8 cellular contexts compared by ENCODE assay signal in genomic region chr10:49300140-49300974, GRCh38. TPM values are rescaled to one million over a fixed set of nuclear protein-coding genes. Genes with fewer than 3 reads are reported as not detected.
DNase-seq lines count a peak whose midpoint lies in the region; ATAC-seq, FAIRE-seq and TF ChIP-seq lines count a peak whose summit lies in the region.
"Had no signal": no experiment of that assay in that cellular context is flagged by ENCODE, and none has a peak within 500 bp of the region (broad histone marks: within the 10 kb centered on the region; RNA-seq: fewer than 3 reads in every experiment).

No MANE protein-coding gene starts in this region.

- no peak overlapping the region for H3K27ac ChIP-seq in GM12878 (ENCODE audit: control insufficient read depth, insufficient read depth)
- peak overlapping the region; percentile 99 for H3K27ac ChIP-seq in skeletal muscle tissue (ENCODE audit: low read depth, low read length)
- H3K27ac ChIP-seq in esophagus squamous epithelium = no peak overlapping the region
- no peak overlapping the region for H3K27ac ChIP-seq in ovary

- H3K27ac Mint-ChIP-seq in Calu3 (ENCODE audit: unreplicated experiment) = no peak overlapping the region

- ATAC-seq in GM19467 (IDR thresholded peaks at IDR 0.05; ENCODE audit: unreplicated experiment) (peak; percentile 52), HG03139 (IDR thresholded peaks at IDR 0.05; ENCODE audit: unreplicated experiment) (peak; percentile 62), GM12878 (peak; percentile 81)

- TF ChIP-seq POLR2A in GM12878 (IDR thresholded peaks at IDR 0.05; ENCODE audit: low read depth, low read length) (no peak), esophagus squamous epithelium (IDR thresholded peaks at IDR 0.05) (no peak), ovary (IDR thresholded peaks at IDR 0.05) (no peak)

- intact Hi-C loops in GM12878 (cut with micrococcal nuclease; ENCODE audit: unreplicated experiment) (loop anchor here (5.0 to 10.0 kb wide), 2 partner anchors 62 to 214 kb away; no protein-coding TSS in a partner anchor), esophagus squamous epithelium (cut with DNase I) (no loop called here), Calu3 (cut with micrococcal nuclease; ENCODE audit: unreplicated experiment) (no loop called here), ovary (cut with DNase I) (no loop called here)

- H3K4me3 ChIP-seq in GM12878 = no peak overlapping the region
- peak overlapping the region; percentile 90 to 97 (median 95) for H3K4me3 ChIP-seq in skeletal muscle tissue (ENCODE audit: low read length in 3 of 3)
- no peak overlapping the region for H3K4me3 ChIP-seq in esophagus squamous epithelium
- no peak overlapping the region for H3K4me3 ChIP-seq in ovary

- TF ChIP-seq CTCF in GM12878 (IDR thresholded peaks at IDR 0.05 in 2 of 3, conservative IDR thresholded peaks at IDR 0.05 in 1 of 3; ENCODE audit: control insufficient read depth in 2 of 3, extremely low read depth in 1 of 3, insufficient read depth in 1 of 3, low read depth in 3 of 3, low read length in 3 of 3) = no peak
- TF ChIP-seq CTCF in esophagus squamous epithelium (IDR thresholded peaks at IDR 0.05) = no peak
- no peak for TF ChIP-seq CTCF in Calu3 (IDR thresholded peaks at IDR 0.05; ENCODE audit: unreplicated experiment)
- no peak for TF ChIP-seq CTCF in ovary (IDR thresholded peaks at IDR 0.05)

- H3K4me3 Mint-ChIP-seq in Calu3 (ENCODE audit: low read depth, unreplicated experiment) = no peak overlapping the region

- CTCF ChIA-PET in GM12878 (lab: Yijun Ruan, JAX) = no interaction called here
- CTCF ChIA-PET in Calu3 (lab: Charles Lee) = no interaction called here

- RAD21 ChIA-PET in GM12878 (lab: Charles Lee; ENCODE audit: unreplicated experiment) = no interaction called here

- 18% methylated on average over 6 of the region's 6 CpGs for WGBS in GM12878 (ENCODE audit: insufficient coverage, insufficient replicate concordance, low lambda C conversion rate, missing lambda C conversion rate)
- WGBS in esophagus squamous epithelium, 2 donors = 57 to 72% methylated on average over 5 to 6 of the region's 6 CpGs
- 75 to 79% (median 78%) methylated on average over 6 of the region's 6 CpGs for WGBS in ovary, 3 donors

- in situ Hi-C loops in GM12878 (cut with MboI) = no loop called here

- H3K36me3 ChIP-seq in GM12878 (ENCODE audit: control insufficient read depth in 2 of 2, insufficient read depth in 2 of 2, low read length in 1 of 2) (no peaks in the 10 kb centered on the region), skeletal muscle tissue (ENCODE audit: control insufficient read depth in 3 of 3, insufficient read depth in 3 of 3, low read length in 3 of 3) (peaks cover 14 to 51% (median 20%) of the 10 kb centered on the region in 3 donors), esophagus squamous epithelium (no peaks in the 10 kb centered on the region), ovary (no peaks in the 10 kb centered on the region)

- H3K27me3 Mint-ChIP-seq in Calu3 (ENCODE audit: unreplicated experiment) = peaks cover 93% of the 10 kb centered on the region

- SMC1A ChIA-PET in GM12878 (lab: Charles Lee; ENCODE audit: uncharacterized antibody, unreplicated experiment) = no interaction called here

- H2AFZ ChIP-seq in GM12878 (ENCODE audit: control insufficient read depth, low read depth, low read length) = no peak overlapping the region

- H3K9me3 ChIP-seq in GM12878 (replicated peaks; ENCODE audit: control insufficient read depth, insufficient read depth, low read length) = no peaks in the 10 kb centered on the region
- no peaks in the 10 kb centered on the region for H3K9me3 ChIP-seq in skeletal muscle tissue (ENCODE audit: control insufficient read depth in 3 of 3, low read length in 3 of 3)
- H3K9me3 ChIP-seq in esophagus squamous epithelium = no peaks in the 10 kb centered on the region
- no peaks in the 10 kb centered on the region for H3K9me3 ChIP-seq in ovary

- TF ChIP-seq RAD21 in GM12878 (IDR thresholded peaks at IDR 0.05; ENCODE audit: insufficient read depth, low read depth, low read length) = no peak

- H3K9me3 Mint-ChIP-seq in Calu3 (ENCODE audit: low read depth, unreplicated experiment) = no peaks in the 10 kb centered on the region

- H3K4me1 Mint-ChIP-seq in Calu3 (ENCODE audit: low read depth, unreplicated experiment) = no peaks in the 10 kb centered on the region

- H3K4me2 ChIP-seq in GM12878 (ENCODE audit: control insufficient read depth, insufficient read depth) = peak overlapping the region; percentile 71; the same call in 1 of the 2 replicates

- no peaks in the 10 kb centered on the region for H3K36me3 Mint-ChIP-seq in Calu3 (ENCODE audit: insufficient read depth, unreplicated experiment)

- no TSS peak for BruUV-seq in GM12878 (replicated peaks; lab: Mats Ljungman, UMichigan)
- no TSS peak for BruUV-seq in Calu3 (replicated peaks; lab: Mats Ljungman, UMichigan)

- H4K20me1 ChIP-seq in GM12878 (ENCODE audit: control insufficient read depth, insufficient read depth) = no peaks in the 10 kb centered on the region

- H3K27me3 ChIP-seq in GM12878 (replicated peaks in 1 of 2; ENCODE audit: control insufficient read depth in 2 of 2, insufficient read depth in 2 of 2, low read length in 1 of 2) (no peaks in the 10 kb centered on the region; a peak in 2 of 4 replicates), skeletal muscle tissue (ENCODE audit: control insufficient read depth in 3 of 3, insufficient read depth in 3 of 3, low read length in 3 of 3) (no peaks in the 10 kb centered on the region), esophagus squamous epithelium (peaks cover 0 to 7% (median 0%) of the 10 kb centered on the region in 4 donors), ovary (no peaks in the 10 kb centered on the region)

- no peak overlapping the region for H3K9ac ChIP-seq in GM12878 (ENCODE audit: control insufficient read depth, insufficient read depth, low read length)
- peak overlapping the region; percentile 95 to 99 (median 98) for H3K9ac ChIP-seq in skeletal muscle tissue (ENCODE audit: low read depth in 1 of 3, low read length in 3 of 3)

- DNase-seq in GM12878 (ENCODE audit: low read depth, low spot score) = peak; percentile 59
- no peak for DNase-seq in esophagus squamous epithelium (lab: John Stamatoyannopoulos, UW)
- no peak for DNase-seq in Calu3
- no peak for DNase-seq in ovary

- FAIRE-seq in GM12878 (lab: Jason Lieb, UNC) = peak; percentile 78
- FAIRE-seq: keratinocyte had no signal

- H3K79me2 ChIP-seq in GM12878 (ENCODE audit: control insufficient read depth, insufficient read depth, low read length) = no peaks in the 10 kb centered on the region

- H3K4me1 ChIP-seq in GM12878 (ENCODE audit: control insufficient read depth, insufficient read depth, low read length) (peaks cover 13% of the 10 kb centered on the region), skeletal muscle tissue (ENCODE audit: control insufficient read depth in 3 of 3, insufficient read depth in 3 of 3, low read length in 3 of 3) (peaks cover 71 to 83% (median 74%) of the 10 kb centered on the region in 3 donors), esophagus squamous epithelium (peaks cover 0 to 24% (median 6%) of the 10 kb centered on the region in 3 donors), ovary (ENCODE audit: insufficient read depth) (no peaks in the 10 kb centered on the region)

- TF ChIP-seq EP300 in GM12878 (IDR thresholded peaks at IDR 0.05; ENCODE audit: borderline replicate concordance in 1 of 2, control insufficient read depth in 1 of 2, low read depth in 2 of 2, low read length in 2 of 2) (no peak), ovary (IDR thresholded peaks at IDR 0.05) (no peak)

- POLR2A ChIA-PET in GM12878 (lab: Charles Lee) = interaction anchor here (0.6 to 0.7 kb wide), 2 partner anchors 92 to 149 kb away, joined by 3 to 5 read pairs; no protein-coding TSS in a partner anchor

RNA-seq across cellular contexts. Expression of gene C10orf71, which starts 1.4 kb away (rescaled TPM):
- not detected in 2 replicates for total RNA-seq in GM12878 (2013; cell fraction: nucleolus; rRNA removed)
- total RNA-seq in GM12878 (2014; rRNA removed) = not detected in 2 replicates
- not detected in 2 replicates for total RNA-seq in GM12878 (2014; rRNA removed; fragmentation: Illumina TruSeq; extraction: Trizol)
- total RNA-seq in GM12878 (2021) = not detected in 2 replicates
- not detected for polyA plus RNA-seq in GM12878 (2011; ENCODE audit: low read depth)
- not detected in 2 replicates for polyA plus RNA-seq in GM12878 (2011; rRNA removed)
- not detected in 2 replicates for polyA plus RNA-seq in GM12878 (2011; cell fraction: cytosol; rRNA removed)
- polyA plus RNA-seq in GM12878 (2011; cell fraction: nucleus; rRNA removed) = not detected in 2 replicates
- not detected in 2 replicates for polyA plus RNA-seq in GM12878 (2012)
- polyA plus RNA-seq in GM12878 (2014; fragmentation: Illumina TruSeq; extraction: Trizol) = not detected in 2 replicates
- not detected for polyA plus RNA-seq in GM12878 (2014; fragmentation: Nextera tagmentation; extraction: Ambion mirVana)
- polyA plus RNA-seq in GM12878 (2014; rRNA removed) = not detected in 2 replicates
- not detected for polyA plus RNA-seq in GM12878 (2016; fragmentation: Nextera tagmentation; extraction: Ambion mirVana)
- polyA minus RNA-seq in GM12878 (2011; rRNA and poly(A)+ RNA removed) = not detected in 2 replicates
- not detected in 2 replicates for polyA minus RNA-seq in GM12878 (2011; cell fraction: cytosol; rRNA and poly(A)+ RNA removed)
- not detected in 2 replicates for polyA minus RNA-seq in GM12878 (2011; cell fraction: nucleus; rRNA and poly(A)+ RNA removed)
- total RNA-seq in skeletal muscle tissue = 4.7 TPM
- total RNA-seq in esophagus squamous epithelium = under 1 TPM in 1 of 4 donors, not detected in 3; under 0.01 TPM
- not detected in 2 replicates for total RNA-seq in Calu3 (2022)
- under 1 TPM in 1 of 7 donors, not detected in 6; 0.03 TPM for total RNA-seq in ovary
- polyA plus RNA-seq in ovary = under 1 TPM; 0.01 to 0.03 TPM
- polyA plus RNA-seq: keratinocyte had no signal

Comparison
In these comparisons a context has a peak if more than half of its experiments do, and no peak if none do; other contexts are left out.
1. H3K4me3 ChIP-seq: peak in skeletal muscle tissue (3 of 3); none in GM12878 (single experiment), esophagus squamous epithelium (0 of 4) and ovary (single experiment).
2. Peak in every context shown above with its lines, with median percentiles within 50 percentile points of each other: ATAC-seq.